In genomic region chr11:45146072-45147016, GRCh38 we compare ENCODE assay signal across 1 cellular context.
TF ChIP-seq lines count a peak whose summit lies in the region.

Gene PRDM11 (plus strand): TSS chr11:45146639. CDS start chr11:45181767, 35,128 bp downstream.

TF ChIP-seq in HepG2, 621 proteins besides CTCF, POLR2A, EP300 and RAD21 (continued from another document and continues in another):
- TF ChIP-seq DNMT3B (CRISPR knock-in tag; conservative IDR thresholded peaks at IDR 0.05) (no peak), EED (CRISPR knock-in tag; IDR thresholded peaks at IDR 0.05) (no peak), ZFY (CRISPR knock-in tag; IDR thresholded peaks at IDR 0.05) (no peak), AGO2 (optimal IDR thresholded peaks at IDR 0.05; ENCODE audit: low read depth, low read length) (no peak), SP4 (CRISPR knock-in tag; IDR thresholded peaks at IDR 0.05) (no peak), SRSF1 (optimal IDR thresholded peaks at IDR 0.05; ENCODE audit: low read depth, low read length) (peak; percentile 45), PATZ1 (CRISPR knock-in tag; IDR thresholded peaks at IDR 0.05) (peak; percentile 81), RFX3 (CRISPR knock-in tag; IDR thresholded peaks at IDR 0.05) (no peak), KMT2A (CRISPR knock-in tag; IDR thresholded peaks at IDR 0.05) (no peak), SMYD3 (CRISPR knock-in tag; IDR thresholded peaks at IDR 0.05) (no peak), ZNF280D (CRISPR knock-in tag; IDR thresholded peaks at IDR 0.05) (no peak), ARNT2 (CRISPR knock-in tag; IDR thresholded peaks at IDR 0.05; ENCODE audit: low read depth) (0 out of 2 replicates have a peak, but pooled peaks have one; percentile 31), ZSCAN9 (CRISPR knock-in tag; IDR thresholded peaks at IDR 0.05; ENCODE audit: borderline replicate concordance) (no peak), ZNF746 (CRISPR knock-in tag; IDR thresholded peaks at IDR 0.05) (no peak), PLSCR1 (CRISPR knock-in tag; IDR thresholded peaks at IDR 0.05; ENCODE audit: borderline replicate concordance) (no peak), ZNF574 (CRISPR knock-in tag; IDR thresholded peaks at IDR 0.05) (no peak), MBD4 (IDR thresholded peaks at IDR 0.05; ENCODE audit: borderline replicate concordance, low read length) (no peak), THAP9 (CRISPR knock-in tag; IDR thresholded peaks at IDR 0.05; ENCODE audit: borderline replicate concordance) (no peak), ZNF747 (CRISPR knock-in tag; IDR thresholded peaks at IDR 0.05; ENCODE audit: borderline replicate concordance) (no peak), SNAPC2 (CRISPR knock-in tag; IDR thresholded peaks at IDR 0.05) (no peak), ZFP37 (CRISPR knock-in tag; IDR thresholded peaks at IDR 0.05; ENCODE audit: borderline replicate concordance) (no peak), ZNF501 (CRISPR knock-in tag; IDR thresholded peaks at IDR 0.05) (no peak), ATF2 (CRISPR knock-in tag; IDR thresholded peaks at IDR 0.05) (peak; percentile 10; the same call in 1 of the 2 replicates), ZNF749 (CRISPR knock-in tag; IDR thresholded peaks at IDR 0.05; ENCODE audit: borderline replicate concordance) (no peak), ZNF430 (CRISPR knock-in tag; IDR thresholded peaks at IDR 0.05) (no peak), ZNF292 (CRISPR knock-in tag; IDR thresholded peaks at IDR 0.05; ENCODE audit: borderline replicate concordance, low read depth) (no peak), HES4 (CRISPR knock-in tag; IDR thresholded peaks at IDR 0.05; ENCODE audit: borderline replicate concordance) (no peak), MXD4 (CRISPR knock-in tag; IDR thresholded peaks at IDR 0.05) (no peak), CREB1 (IDR thresholded peaks at IDR 0.05) (no peak), CREB1 (CRISPR knock-in tag; IDR thresholded peaks at IDR 0.05) (0 out of 2 replicates have a peak, but pooled peaks have one; percentile 14), ZNF451 (CRISPR knock-in tag; IDR thresholded peaks at IDR 0.05) (no peak), TEAD3 (CRISPR knock-in tag; optimal IDR thresholded peaks at IDR 0.05; ENCODE audit: borderline replicate concordance) (no peak), EEA1 (CRISPR knock-in tag; IDR thresholded peaks at IDR 0.05; ENCODE audit: borderline replicate concordance) (no peak), ASH2L (IDR thresholded peaks at IDR 0.05; ENCODE audit: insufficient read length, low read depth, low read length) (peak; percentile 12), KDM5A (IDR thresholded peaks at IDR 0.05; ENCODE audit: borderline replicate concordance, low read length) (no peak), NFE2L1 (CRISPR knock-in tag; IDR thresholded peaks at IDR 0.05; ENCODE audit: borderline replicate concordance) (no peak), ATF7-NPFF (CRISPR knock-in tag; IDR thresholded peaks at IDR 0.05; ENCODE audit: low read depth) (no peak), ZNF383 (CRISPR knock-in tag; IDR thresholded peaks at IDR 0.05; ENCODE audit: borderline replicate concordance) (no peak)
- TF ChIP-seq, protein P1, sequence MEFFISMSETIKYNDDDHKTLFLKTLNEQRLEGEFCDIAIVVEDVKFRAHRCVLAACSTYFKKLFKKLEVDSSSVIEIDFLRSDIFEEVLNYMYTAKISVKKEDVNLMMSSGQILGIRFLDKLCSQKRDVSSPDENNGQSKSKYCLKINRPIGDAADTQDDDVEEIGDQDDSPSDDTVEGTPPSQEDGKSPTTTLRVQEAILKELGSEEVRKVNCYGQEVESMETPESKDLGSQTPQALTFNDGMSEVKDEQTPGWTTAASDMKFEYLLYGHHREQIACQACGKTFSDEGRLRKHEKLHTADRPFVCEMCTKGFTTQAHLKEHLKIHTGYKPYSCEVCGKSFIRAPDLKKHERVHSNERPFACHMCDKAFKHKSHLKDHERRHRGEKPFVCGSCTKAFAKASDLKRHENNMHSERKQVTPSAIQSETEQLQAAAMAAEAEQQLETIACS (CRISPR knock-in tag; IDR thresholded peaks at IDR 0.05): no peak
- TF ChIP-seq, protein P2, sequence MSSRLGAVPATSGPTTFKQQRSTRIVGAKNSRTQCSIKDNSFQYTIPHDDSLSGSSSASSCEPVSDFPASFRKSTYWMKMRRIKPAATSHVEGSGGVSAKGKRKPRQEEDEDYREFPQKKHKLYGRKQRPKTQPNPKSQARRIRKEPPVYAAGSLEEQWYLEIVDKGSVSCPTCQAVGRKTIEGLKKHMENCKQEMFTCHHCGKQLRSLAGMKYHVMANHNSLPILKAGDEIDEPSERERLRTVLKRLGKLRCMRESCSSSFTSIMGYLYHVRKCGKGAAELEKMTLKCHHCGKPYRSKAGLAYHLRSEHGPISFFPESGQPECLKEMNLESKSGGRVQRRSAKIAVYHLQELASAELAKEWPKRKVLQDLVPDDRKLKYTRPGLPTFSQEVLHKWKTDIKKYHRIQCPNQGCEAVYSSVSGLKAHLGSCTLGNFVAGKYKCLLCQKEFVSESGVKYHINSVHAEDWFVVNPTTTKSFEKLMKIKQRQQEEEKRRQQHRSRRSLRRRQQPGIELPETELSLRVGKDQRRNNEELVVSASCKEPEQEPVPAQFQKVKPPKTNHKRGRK (CRISPR knock-in tag; IDR thresholded peaks at IDR 0.05): no peak
- TF ChIP-seq, protein P3, sequence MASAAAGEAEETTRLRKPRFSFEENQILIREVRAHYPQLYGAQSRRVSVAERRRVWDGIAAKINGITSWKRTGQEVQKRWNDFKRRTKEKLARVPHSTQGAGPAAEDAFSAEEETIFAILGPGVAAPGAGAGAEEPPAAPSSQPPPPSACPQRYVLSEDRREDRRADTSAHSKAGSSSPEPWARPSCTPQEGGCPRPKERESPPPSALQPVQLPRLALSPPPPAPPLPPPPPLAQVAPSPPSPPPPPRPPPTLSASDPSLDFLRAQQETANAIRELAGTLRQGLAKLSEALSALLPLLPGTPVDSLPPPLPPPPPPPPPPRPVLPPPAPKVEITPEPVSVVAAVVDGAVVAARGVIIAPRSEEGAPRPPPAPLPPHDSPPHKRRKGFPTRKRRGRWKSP (CRISPR knock-in tag; IDR thresholded peaks at IDR 0.05): no peak
- TF ChIP-seq, protein P4, sequence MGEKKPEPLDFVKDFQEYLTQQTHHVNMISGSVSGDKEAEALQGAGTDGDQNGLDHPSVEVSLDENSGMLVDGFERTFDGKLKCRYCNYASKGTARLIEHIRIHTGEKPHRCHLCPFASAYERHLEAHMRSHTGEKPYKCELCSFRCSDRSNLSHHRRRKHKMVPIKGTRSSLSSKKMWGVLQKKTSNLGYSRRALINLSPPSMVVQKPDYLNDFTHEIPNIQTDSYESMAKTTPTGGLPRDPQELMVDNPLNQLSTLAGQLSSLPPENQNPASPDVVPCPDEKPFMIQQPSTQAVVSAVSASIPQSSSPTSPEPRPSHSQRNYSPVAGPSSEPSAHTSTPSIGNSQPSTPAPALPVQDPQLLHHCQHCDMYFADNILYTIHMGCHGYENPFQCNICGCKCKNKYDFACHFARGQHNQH (CRISPR knock-in tag; IDR thresholded peaks at IDR 0.05): 0 out of 2 replicates have a peak, but pooled peaks have one; percentile 17
